8 cellular contexts compared by ENCODE assay signal in the genomic region with DNA sequence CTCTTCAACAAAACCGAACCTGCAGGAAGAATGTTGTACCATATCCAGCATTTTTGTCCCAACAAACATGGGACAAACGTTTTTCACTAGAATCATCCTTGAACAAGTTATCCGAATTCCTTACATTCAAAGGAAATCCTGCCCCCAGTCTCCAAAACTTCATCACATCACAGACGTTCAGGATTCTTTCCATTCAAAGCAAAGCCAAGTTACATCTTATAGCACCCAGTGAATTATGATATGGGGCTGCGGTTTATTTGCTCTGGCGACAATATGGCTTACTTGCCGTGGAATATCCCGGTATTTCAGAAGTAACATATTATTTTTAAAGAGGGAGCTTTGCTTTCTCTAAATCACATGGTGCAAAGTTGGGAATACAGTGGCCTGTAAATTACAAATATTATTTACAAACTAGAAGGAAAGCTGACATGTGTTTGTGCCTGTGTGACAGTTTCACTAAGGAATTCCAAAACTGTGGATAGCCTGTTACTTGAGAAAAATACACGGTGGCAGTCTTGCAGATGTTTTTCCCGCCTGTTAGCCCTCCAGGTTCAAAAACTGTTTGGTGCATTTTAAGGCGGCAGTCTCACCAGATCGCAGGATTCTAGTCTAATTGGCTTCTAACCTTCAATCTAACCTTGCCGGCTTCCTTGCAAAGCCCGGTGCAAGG. TPM values are rescaled to one million over a fixed set of nuclear protein-coding genes. Genes with fewer than 3 reads are reported as not detected.
DNase-seq lines count a peak whose midpoint lies in the region; ATAC-seq, FAIRE-seq and TF ChIP-seq lines count a peak whose summit lies in the region.

No MANE protein-coding gene starts in this region.

- TF ChIP-seq CTCF in H9 (conservative IDR thresholded peaks at IDR 0.05): no peak
- TF ChIP-seq CTCF in VCaP (conservative IDR thresholded peaks at IDR 0.05): no peak
- TF ChIP-seq CTCF in glutamatergic neuron (IDR thresholded peaks at IDR 0.05; ENCODE audit: partially characterized antibody, unreplicated experiment): no peak

- H3K56ac ChIP-seq in H9 (ENCODE audit: insufficient read length, low read depth, low read length): no peak overlapping the region

- no peaks in the 10 kb centered on the region for H4K20me1 ChIP-seq in H9 (ENCODE audit: control insufficient read depth, insufficient read depth, insufficient read length)

- H3K27me3 ChIP-seq in H9 (ENCODE audit: insufficient read depth, low read length) (peaks cover 4% of the 10 kb centered on the region; the same call in 1 of the 2 replicates), small intestine (ENCODE audit: control insufficient read depth in 2 of 2, insufficient read depth in 2 of 2, low read length in 2 of 2) (no peaks in the 10 kb centered on the region)

- H3K27ac Mint-ChIP-seq in H9 (peak overlapping the region; percentile 51 to 95 (median 83); a peak in 4 of 7 replicates), glutamatergic neuron (ENCODE audit: unreplicated experiment) (peak overlapping the region; percentile 93)

- DNase-seq in H9 (no peak), glutamatergic neuron (no peak), small intestine (no peak), GM03348 (ENCODE audit: low spot score) (no peak)

- H3K36me3 Mint-ChIP-seq in H9 (ENCODE audit: insufficient read depth in 1 of 3, low read depth in 3 of 3) (no peaks in the 10 kb centered on the region), glutamatergic neuron (ENCODE audit: unreplicated experiment) (no peaks in the 10 kb centered on the region)

- H2BK20ac ChIP-seq in H9 (ENCODE audit: low read depth, low read length, poor library complexity, severe bottlenecking): no peak overlapping the region

- peaks cover 14% of the 10 kb centered on the region for H3K23me2 ChIP-seq in H9 (ENCODE audit: insufficient read length, low read depth, low read length, poor library complexity, severe bottlenecking)

- no peaks in the 10 kb centered on the region for H3K36me3 ChIP-seq in small intestine (ENCODE audit: control insufficient read depth in 2 of 2, insufficient read depth in 2 of 2, low read length in 2 of 2)

- ATAC-seq in GM19324 (IDR thresholded peaks at IDR 0.05; ENCODE audit: low FRiP score, unreplicated experiment) (no peak), GM18858 (IDR thresholded peaks at IDR 0.05; ENCODE audit: unreplicated experiment) (no peak), HG02973 (IDR thresholded peaks at IDR 0.05; ENCODE audit: unreplicated experiment) (no peak)

- peak overlapping the region; percentile 81 to 85 for H3K4me3 Mint-ChIP-seq in H9
- peak overlapping the region; percentile 93 for H3K4me3 Mint-ChIP-seq in glutamatergic neuron (ENCODE audit: unreplicated experiment)

- H3K4ac ChIP-seq in H9 (ENCODE audit: low read depth, low read length): no peak overlapping the region

- no peak overlapping the region for H2BK12ac ChIP-seq in H9 (ENCODE audit: insufficient read length, low read depth, low read length)

- H3K4me1 Mint-ChIP-seq in H9 (peaks cover 22 to 38% of the 10 kb centered on the region in 2 experiments), glutamatergic neuron (ENCODE audit: low read depth, unreplicated experiment) (peaks cover 16% of the 10 kb centered on the region)

- H3K27ac ChIP-seq in H9 (ENCODE audit: insufficient read length, low read depth, low read length) (no peak overlapping the region), VCaP (peak overlapping the region; percentile 97), small intestine (ENCODE audit: low read depth in 1 of 2, low read length in 1 of 2) (peak overlapping the region; percentile 99 to 100)

- H2BK120ac ChIP-seq in H9 (ENCODE audit: low read depth, low read length, poor library complexity, severe bottlenecking): no peak overlapping the region

- H2AFZ ChIP-seq in H9 (ENCODE audit: low read length): no peak overlapping the region

- peak overlapping the region; percentile 93 for H3K14ac ChIP-seq in H9 (ENCODE audit: insufficient read depth, low read length)

- H3K9me3 ChIP-seq in H9 (ENCODE audit: control insufficient read depth, low read depth, low read length): no peaks in the 10 kb centered on the region
- no peaks in the 10 kb centered on the region for H3K9me3 ChIP-seq in small intestine (ENCODE audit: control insufficient read depth, low read depth)

- peaks cover 8% of the 10 kb centered on the region; the same call in 1 of the 2 replicates for H3K79me2 ChIP-seq in H9 (ENCODE audit: insufficient read depth, low read length)

- peak overlapping the region; percentile 80 to 97 for H3K4me3 ChIP-seq in small intestine (ENCODE audit: low read depth in 1 of 2, low read length in 2 of 2)

- no peak overlapping the region for H4K5ac ChIP-seq in H9 (ENCODE audit: insufficient read length, low read depth, low read length)

- no peak overlapping the region for H2BK5ac ChIP-seq in H9 (ENCODE audit: insufficient read length, low read length)

- no peak overlapping the region for H4K8ac ChIP-seq in H9 (replicated peaks; ENCODE audit: insufficient read length, low read depth, low read length)

- no peak overlapping the region for H3T11ph ChIP-seq in H9 (ENCODE audit: low read length)

- H2AK5ac ChIP-seq in H9 (ENCODE audit: insufficient read length, low read length): no peak overlapping the region

- H3K9ac ChIP-seq in H9 (ENCODE audit: extremely low read depth, insufficient read length, low read length): peak overlapping the region; percentile 85

- no CpG with 5 or more reads among the region's 14 CpGs for WGBS in H9 (ENCODE audit: extremely low coverage, insufficient read length, low lambda C conversion rate)
- WGBS in small intestine, 3 donors: 5 to 9% (median 5%) methylated on average over 14 of the region's 14 CpGs

- no peak overlapping the region for H3K23ac ChIP-seq in H9 (ENCODE audit: insufficient read length, low read depth, low read length)

- H3K9me3 Mint-ChIP-seq in H9: no peaks in the 10 kb centered on the region
- peaks cover 9% of the 10 kb centered on the region for H3K9me3 Mint-ChIP-seq in glutamatergic neuron (ENCODE audit: unreplicated experiment)

- no peak overlapping the region for H4K91ac ChIP-seq in H9 (ENCODE audit: insufficient read length, low read depth, low read length)

- H3K4me2 ChIP-seq in H9 (ENCODE audit: insufficient read depth, insufficient read length, low read length): peak overlapping the region; percentile 65

- H2BK15ac ChIP-seq in H9 (ENCODE audit: low read depth, low read length): no peak overlapping the region; the same call in 1 of the 2 replicates

- H3K4me1 ChIP-seq in H9 (ENCODE audit: insufficient read depth, low read length) (no peaks in the 10 kb centered on the region; the same call in 1 of the 2 replicates), small intestine (ENCODE audit: control insufficient read depth in 2 of 2, insufficient read depth in 1 of 2, low read depth in 1 of 2, low read length in 1 of 2) (peaks cover 6 to 18% of the 10 kb centered on the region in 2 donors)

- H3K18ac ChIP-seq in H9 (ENCODE audit: insufficient read length, low read depth, low read length): peak overlapping the region; percentile 85

- no peaks in the 10 kb centered on the region for H3K79me1 ChIP-seq in H9 (ENCODE audit: insufficient read depth, low read depth, low read length, poor library complexity, severe bottlenecking)

- no peak for FAIRE-seq in small intestine (lab: Jason Lieb, UNC)

- H3K27me3 Mint-ChIP-seq in H9 (ENCODE audit: low read depth) (peaks cover 20% of the 10 kb centered on the region), glutamatergic neuron (ENCODE audit: unreplicated experiment) (peaks cover 8% of the 10 kb centered on the region)

RNA-seq across cellular contexts. Expression of a gene that starts 0.8 kb away (rescaled TPM):
- total RNA-seq in H9 (2021) (14.9 and 15.2 TPM in 2 replicates), glutamatergic neuron (ENCODE audit: unreplicated experiment) (36.6 TPM)
- polyA plus RNA-seq in small intestine: 10 to 100 TPM; 39.6 to 41.2 (median 40.0) TPM
